30 cellular contexts compared by ENCODE assay signal in the genomic region with DNA sequence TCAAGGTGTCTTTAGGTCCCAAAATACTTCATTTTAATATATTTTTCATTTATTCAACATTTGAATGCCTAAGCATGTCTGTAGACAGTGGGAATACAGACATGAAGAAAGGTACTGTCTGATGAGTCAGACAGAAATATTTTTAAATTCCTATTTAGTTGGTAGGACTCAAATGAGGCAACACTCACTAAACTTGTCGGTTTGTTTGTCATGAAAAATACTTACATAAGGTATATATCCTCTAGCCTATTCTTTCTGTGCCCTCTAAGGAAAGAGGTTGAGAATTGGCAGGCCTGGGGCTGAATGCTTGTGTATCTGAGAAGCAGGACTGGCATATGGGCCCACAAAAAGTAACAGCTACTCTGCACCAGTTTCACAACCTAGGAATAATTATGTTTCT.
DNase-seq lines count a peak whose midpoint lies in the region; ATAC-seq, FAIRE-seq and TF ChIP-seq lines count a peak whose summit lies in the region.
"Had no signal": no experiment of that assay in that cellular context is flagged by ENCODE, and none has a peak within 500 bp of the region (broad histone marks: within the 10 kb centered on the region; RNA-seq: fewer than 3 reads in every experiment).

No MANE protein-coding gene starts in this region.

- FAIRE-seq in keratinocyte (lab: Jason Lieb, UNC), result peak; percentile 26

- no peak overlapping the region for H3K4me2 ChIP-seq in PC-3 (ENCODE audit: low read length)
- no peak overlapping the region for H3K4me2 ChIP-seq in keratinocyte (ENCODE audit: control insufficient read depth, extremely low read depth, insufficient read depth, low read depth, low read length)

- H3K4me3 ChIP-seq in AG10803 (ENCODE audit: low read length) (no peak overlapping the region), PC-3 (ENCODE audit: low read length) (no peak overlapping the region), choroid plexus epithelial cell (ENCODE audit: low read depth, low read length) (no peak overlapping the region), keratinocyte (ENCODE audit: control insufficient read depth in 2 of 3, extremely low read depth in 1 of 3, insufficient read depth in 2 of 3, low read depth in 1 of 3, low read length in 3 of 3) (no peak overlapping the region), uterus (no peak overlapping the region)
- H3K4me3 ChIP-seq: body of pancreas, dorsolateral prefrontal cortex, spleen, stomach, thyroid gland had no signal

- no peak for TF ChIP-seq POLR2A in uterus (IDR thresholded peaks at IDR 0.05)

- no peak overlapping the region for H3K9ac ChIP-seq in PC-3 (ENCODE audit: low read length)
- no peak overlapping the region for H3K9ac ChIP-seq in keratinocyte (ENCODE audit: control insufficient read depth, extremely low read depth, insufficient read depth, low read length)

- no peaks in the 10 kb centered on the region for H3K9me2 ChIP-seq in PC-3 (replicated peaks; ENCODE audit: low read length)

- intact Hi-C loops in PC-3 (cut with micrococcal nuclease), result no loop called here
- intact Hi-C loops in uterus (cut with DNase I; ENCODE audit: low total_unique reads), result no loop called here

- H3K79me2 ChIP-seq in PC-3 (ENCODE audit: low read length) (no peaks in the 10 kb centered on the region), keratinocyte (ENCODE audit: control insufficient read depth, insufficient read depth, low read length) (no peaks in the 10 kb centered on the region)

- POLR2A ChIA-PET in PC-3 (lab: Charles Lee; ENCODE audit: unreplicated experiment), result no interaction called here

- H3K4me1 ChIP-seq in PC-3 (ENCODE audit: insufficient read depth, low read length) (peaks cover 19% of the 10 kb centered on the region), keratinocyte (ENCODE audit: control insufficient read depth, extremely low read depth, insufficient read depth, low read length) (peaks cover 8% of the 10 kb centered on the region), uterus (no peaks in the 10 kb centered on the region)
- H3K4me1 ChIP-seq: body of pancreas, spleen, stomach, thyroid gland had no signal

- H3K27ac ChIP-seq in PC-3 (ENCODE audit: low read length), result no peak overlapping the region
- H3K27ac ChIP-seq in keratinocyte (ENCODE audit: control insufficient read depth, insufficient read depth, low read length), result no peak overlapping the region
- no peak overlapping the region for H3K27ac ChIP-seq in uterus
- H3K27ac ChIP-seq: body of pancreas, dorsolateral prefrontal cortex, HL-60, spleen, stomach, thyroid gland had no signal

- H3K27me3 ChIP-seq in PC-3 (ENCODE audit: low read length), result no peaks in the 10 kb centered on the region
- no peaks in the 10 kb centered on the region for H3K27me3 ChIP-seq in keratinocyte (ENCODE audit: control insufficient read depth, extremely low read depth, insufficient read depth, low read length)
- no peaks in the 10 kb centered on the region for H3K27me3 ChIP-seq in uterus
- H3K27me3 ChIP-seq: body of pancreas, spleen, stomach, thyroid gland had no signal

- no peaks in the 10 kb centered on the region for H3K9me3 ChIP-seq in PC-3 (ENCODE audit: low read length)
- H3K9me3 ChIP-seq in keratinocyte (ENCODE audit: control insufficient read depth, low read depth, low read length), result no peaks in the 10 kb centered on the region
- H3K9me3 ChIP-seq in uterus, result no peaks in the 10 kb centered on the region
- H3K9me3 ChIP-seq: body of pancreas, spleen, stomach, thyroid gland had no signal

- H3F3A ChIP-seq in PC-3 (ENCODE audit: low read length, unreplicated experiment), result no peaks in the 10 kb centered on the region

- no peak overlapping the region for H2AFZ ChIP-seq in PC-3 (ENCODE audit: low read length)
- no peak overlapping the region for H2AFZ ChIP-seq in keratinocyte (ENCODE audit: control insufficient read depth, low read length)

- dilution Hi-C loops in keratinocyte (cut with MboI; ENCODE audit: extremely low pct_ligation_motif_present, low sequenced_read_pairs), result no loop called here

- no peaks in the 10 kb centered on the region for H4K20me1 ChIP-seq in PC-3 (ENCODE audit: low read length)
- H4K20me1 ChIP-seq in keratinocyte (ENCODE audit: control insufficient read depth, extremely low read depth, insufficient read depth, low read length), result no peaks in the 10 kb centered on the region

- CTCF ChIA-PET in PC-3 (lab: Charles Lee), result no interaction called here

- BruUV-seq in PC-3 (replicated peaks; lab: Mats Ljungman, UMichigan), result no TSS peak

- no peaks in the 10 kb centered on the region for H3K9me1 ChIP-seq in keratinocyte (ENCODE audit: control insufficient read depth, extremely low read depth, insufficient read depth, low read length)

- no peak for TF ChIP-seq CTCF in AG10803 (conservative IDR thresholded peaks at IDR 0.05; ENCODE audit: low read length)
- no peak for TF ChIP-seq CTCF in PC-3 (conservative IDR thresholded peaks at IDR 0.05; ENCODE audit: low read depth, low read length)
- TF ChIP-seq CTCF in choroid plexus epithelial cell (conservative IDR thresholded peaks at IDR 0.05; ENCODE audit: low read depth, low read length), result no peak
- no peak for TF ChIP-seq CTCF in keratinocyte (optimal IDR thresholded peaks at IDR 0.05 in 1 of 3, IDR thresholded peaks at IDR 0.05 in 1 of 3, conservative IDR thresholded peaks at IDR 0.05 in 1 of 3; ENCODE audit: extremely low read depth in 1 of 3, insufficient read depth in 2 of 3, low read length in 3 of 3)
- no peak for TF ChIP-seq CTCF in uterus (IDR thresholded peaks at IDR 0.05)

- DNase-seq in AG10803 (ENCODE audit: low read depth), result peak; percentile 62
- DNase-seq in PC-3, result peak; percentile 18
- DNase-seq in choroid plexus epithelial cell (ENCODE audit: low read depth), result peak; percentile 67
- DNase-seq in keratinocyte (ENCODE audit: low read depth, low spot score), result no peak
- DNase-seq in GDM1 (lab: John Stamatoyannopoulos, UW), result no peak
- DNase-seq in uterus, result no peak
- DNase-seq: activated CD4-positive, alpha-beta T cell treated with anti-CD3 and anti-CD28 coated beads, Interleukin-2, amount 50 U/mL, for 48 hours; activated CD4-positive, CD25-positive, alpha-beta regulatory T cell treated with anti-CD3 and anti-CD28 coated beads, Interleukin-2, amount 50 U/mL, for 72 hours; activated naive CD8-positive, alpha-beta T cell treated with anti-CD3 and anti-CD28 coated beads, Interleukin-2, amount 50 U/mL, for 24 hours; activated T-cell treated with anti-CD3 and anti-CD28 coated beads, Interleukin-2, amount 50 U/mL, for 48 hours; body of pancreas; CD8-positive, alpha-beta memory T cell; cerebellar nuclear complex; DMS 273 treated with DMSO at 0.1 percent for 48 hours; dorsolateral prefrontal cortex; HCEC 1CT; islet precursor cell; NCI-H1417; NCI-H2081 treated with DMSO at 0.1 percent for 48 hours; NCI-H345; NCI-H69; right cardiac atrium; SHP77; spleen; stomach; T-helper 2 cell; thyroid gland had no signal

- H3K36me3 ChIP-seq in PC-3 (ENCODE audit: low read depth, low read length), result no peaks in the 10 kb centered on the region
- H3K36me3 ChIP-seq in keratinocyte (ENCODE audit: control insufficient read depth in 2 of 2, extremely low read depth in 1 of 2, insufficient read depth in 2 of 2, low read length in 2 of 2), result no peaks in the 10 kb centered on the region
- no peaks in the 10 kb centered on the region for H3K36me3 ChIP-seq in uterus
- H3K36me3 ChIP-seq: spleen, stomach, thyroid gland had no signal

- ATAC-seq in PC-3 (no peak), GM18498 (IDR thresholded peaks at IDR 0.05; ENCODE audit: unreplicated experiment) (no peak), HG02798 (IDR thresholded peaks at IDR 0.05; ENCODE audit: poor library complexity, unreplicated experiment) (no peak)
- ATAC-seq: activated naive CD8-positive, alpha-beta T cell treated with anti-CD3 and anti-CD28 coated beads, Interleukin-2, amount 50 U/mL, for 24 hours; body of pancreas; right cardiac atrium had no signal

Comparison
In these comparisons a context has a peak if more than half of its experiments do, and no peak if none do; other contexts are left out.
1. DNase-seq: peak in AG10803 (single experiment), PC-3 (single experiment) and choroid plexus epithelial cell (single experiment); none in keratinocyte (single experiment), GDM1 (single experiment) and uterus (0 of 2).